Comparison of ENCODE assay signal across 1 cellular context in the genomic region with DNA sequence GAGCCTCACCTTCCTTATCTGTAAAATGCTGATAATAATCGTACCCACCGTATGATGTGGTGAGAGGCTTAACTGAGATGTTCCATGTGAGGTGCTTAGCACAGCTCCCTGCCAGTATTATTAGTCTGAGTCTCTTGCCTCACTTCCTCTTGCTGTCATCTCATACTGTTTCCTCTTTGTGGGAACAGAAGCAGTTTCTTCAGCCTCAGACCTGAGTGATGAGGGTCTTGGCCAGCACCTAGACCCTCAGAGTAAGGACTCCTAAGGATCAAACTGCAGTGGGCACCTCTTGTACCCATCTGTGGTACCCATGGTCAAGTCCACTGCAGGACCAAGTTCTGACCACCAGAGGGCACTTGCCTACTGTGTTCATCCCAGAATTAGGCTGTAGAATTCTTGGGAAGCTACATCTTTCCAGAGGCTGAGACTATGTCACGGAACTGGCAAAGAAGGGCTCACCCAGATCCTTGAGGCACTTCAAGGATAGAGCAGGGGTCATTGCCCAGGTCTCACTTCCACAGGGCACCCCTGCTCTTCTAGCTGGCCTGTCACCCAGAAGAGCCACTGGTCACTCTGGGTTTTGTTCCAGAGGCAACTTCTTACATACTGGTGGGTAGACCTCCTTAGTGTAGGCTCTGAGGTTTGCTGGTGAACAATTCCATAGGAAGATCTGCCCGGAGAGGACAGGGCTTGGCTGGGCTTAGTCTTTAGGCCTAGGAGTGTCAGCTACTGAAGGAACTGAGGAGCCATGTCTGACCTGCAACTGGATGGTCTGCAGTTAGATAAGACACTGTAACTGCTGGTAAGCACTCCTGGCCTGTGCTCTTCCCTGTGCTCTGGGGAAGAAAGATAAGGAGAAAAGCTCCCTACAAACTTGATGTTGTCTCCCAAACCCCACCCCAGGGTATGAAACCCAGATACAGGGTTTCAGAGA.
TF ChIP-seq lines count a peak whose summit lies in the region.

No MANE protein-coding gene starts in this region.

TF ChIP-seq in HepG2, 621 proteins besides CTCF, POLR2A, EP300 and RAD21 (continued from another document and continues in another):
- TF ChIP-seq, protein P1, sequence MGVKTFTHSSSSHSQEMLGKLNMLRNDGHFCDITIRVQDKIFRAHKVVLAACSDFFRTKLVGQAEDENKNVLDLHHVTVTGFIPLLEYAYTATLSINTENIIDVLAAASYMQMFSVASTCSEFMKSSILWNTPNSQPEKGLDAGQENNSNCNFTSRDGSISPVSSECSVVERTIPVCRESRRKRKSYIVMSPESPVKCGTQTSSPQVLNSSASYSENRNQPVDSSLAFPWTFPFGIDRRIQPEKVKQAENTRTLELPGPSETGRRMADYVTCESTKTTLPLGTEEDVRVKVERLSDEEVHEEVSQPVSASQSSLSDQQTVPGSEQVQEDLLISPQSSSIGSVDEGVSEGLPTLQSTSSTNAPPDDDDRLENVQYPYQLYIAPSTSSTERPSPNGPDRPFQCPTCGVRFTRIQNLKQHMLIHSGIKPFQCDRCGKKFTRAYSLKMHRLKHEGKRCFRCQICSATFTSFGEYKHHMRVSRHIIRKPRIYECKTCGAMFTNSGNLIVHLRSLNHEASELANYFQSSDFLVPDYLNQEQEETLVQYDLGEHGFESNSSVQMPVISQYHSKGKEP (CRISPR knock-in tag; IDR thresholded peaks at IDR 0.05): 0 out of 2 replicates have a peak, but pooled peaks have one; percentile 40
- TF ChIP-seq, protein P2, sequence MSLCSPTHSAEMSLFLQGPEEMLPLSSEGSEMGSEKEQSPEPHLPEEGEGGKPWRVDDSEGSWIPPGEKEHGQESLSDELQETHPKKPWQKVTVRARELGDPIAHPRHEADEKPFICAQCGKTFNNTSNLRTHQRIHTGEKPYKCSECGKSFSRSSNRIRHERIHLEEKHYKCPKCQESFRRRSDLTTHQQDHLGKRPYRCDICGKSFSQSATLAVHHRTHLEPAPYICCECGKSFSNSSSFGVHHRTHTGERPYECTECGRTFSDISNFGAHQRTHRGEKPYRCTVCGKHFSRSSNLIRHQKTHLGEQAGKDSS (CRISPR knock-in tag; IDR thresholded peaks at IDR 0.05; ENCODE audit: borderline replicate concordance, low read depth): peak; percentile 54; the same call in 1 of the 2 replicates
- TF ChIP-seq, protein P3, sequence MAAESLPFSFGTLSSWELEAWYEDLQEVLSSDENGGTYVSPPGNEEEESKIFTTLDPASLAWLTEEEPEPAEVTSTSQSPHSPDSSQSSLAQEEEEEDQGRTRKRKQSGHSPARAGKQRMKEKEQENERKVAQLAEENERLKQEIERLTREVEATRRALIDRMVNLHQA (CRISPR knock-in tag; IDR thresholded peaks at IDR 0.05): no peak
- TF ChIP-seq, protein P4, sequence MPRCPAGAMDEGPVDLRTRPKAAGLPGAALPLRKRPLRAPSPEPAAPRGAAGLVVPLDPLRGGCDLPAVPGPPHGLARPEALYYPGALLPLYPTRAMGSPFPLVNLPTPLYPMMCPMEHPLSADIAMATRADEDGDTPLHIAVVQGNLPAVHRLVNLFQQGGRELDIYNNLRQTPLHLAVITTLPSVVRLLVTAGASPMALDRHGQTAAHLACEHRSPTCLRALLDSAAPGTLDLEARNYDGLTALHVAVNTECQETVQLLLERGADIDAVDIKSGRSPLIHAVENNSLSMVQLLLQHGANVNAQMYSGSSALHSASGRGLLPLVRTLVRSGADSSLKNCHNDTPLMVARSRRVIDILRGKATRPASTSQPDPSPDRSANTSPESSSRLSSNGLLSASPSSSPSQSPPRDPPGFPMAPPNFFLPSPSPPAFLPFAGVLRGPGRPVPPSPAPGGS (CRISPR knock-in tag; IDR thresholded peaks at IDR 0.05): no peak; the same call in 1 of the 2 replicates
- TF ChIP-seq TRIM22 (IDR thresholded peaks at IDR 0.05) (no peak), SNRNP70 (IDR thresholded peaks at IDR 0.05; ENCODE audit: low read depth, low read length) (no peak), ARID5B (CRISPR knock-in tag; IDR thresholded peaks at IDR 0.05) (0 out of 2 replicates have a peak, but pooled peaks have one; percentile 25), THYN1 (CRISPR knock-in tag; IDR thresholded peaks at IDR 0.05; ENCODE audit: borderline replicate concordance, low read depth) (no peak), HIC2 (CRISPR knock-in tag; IDR thresholded peaks at IDR 0.05; ENCODE audit: low read depth) (no peak), AKAP8 (CRISPR knock-in tag; IDR thresholded peaks at IDR 0.05) (no peak), ZNF543 (CRISPR knock-in tag; IDR thresholded peaks at IDR 0.05) (no peak), LCORL (IDR thresholded peaks at IDR 0.05) (no peak), LCORL (CRISPR knock-in tag; IDR thresholded peaks at IDR 0.05) (peak; percentile 0; the same call in 1 of the 2 replicates), ZNF782 (CRISPR knock-in tag; IDR thresholded peaks at IDR 0.05; ENCODE audit: borderline replicate concordance) (0 out of 2 replicates have a peak, but pooled peaks have one; percentile 47), EED (CRISPR knock-in tag; IDR thresholded peaks at IDR 0.05) (no peak), ZNF775 (CRISPR knock-in tag; IDR thresholded peaks at IDR 0.05; ENCODE audit: borderline replicate concordance) (0 out of 2 replicates have a peak, but pooled peaks have one; percentile 32), ZNF432 (CRISPR knock-in tag; IDR thresholded peaks at IDR 0.05; ENCODE audit: borderline replicate concordance) (no peak), ZNF547 (CRISPR knock-in tag; IDR thresholded peaks at IDR 0.05) (peak; percentile 67; the same call in 1 of the 2 replicates), NKX3-1 (CRISPR knock-in tag; IDR thresholded peaks at IDR 0.05) (no peak), ZIK1 (CRISPR knock-in tag; IDR thresholded peaks at IDR 0.05; ENCODE audit: borderline replicate concordance, low read depth) (no peak), ZNF709 (CRISPR knock-in tag; IDR thresholded peaks at IDR 0.05) (no peak), CSRNP2 (CRISPR knock-in tag; conservative IDR thresholded peaks at IDR 0.05; ENCODE audit: low read depth) (0 out of 2 replicates have a peak, but pooled peaks have one; percentile 22), IKZF5 (CRISPR knock-in tag; IDR thresholded peaks at IDR 0.05) (peak; percentile 74; the same call in 1 of the 2 replicates), MEIS2 (CRISPR knock-in tag; IDR thresholded peaks at IDR 0.05) (no peak), AGO2 (optimal IDR thresholded peaks at IDR 0.05; ENCODE audit: low read depth, low read length) (no peak), ZNF776 (CRISPR knock-in tag; IDR thresholded peaks at IDR 0.05) (peak; percentile 36; the same call in 1 of the 2 replicates), PCBP2 (optimal IDR thresholded peaks at IDR 0.05; ENCODE audit: low read depth, low read length, poor library complexity, severe bottlenecking) (no peak), NR2F2 (IDR thresholded peaks at IDR 0.05; ENCODE audit: borderline replicate concordance, low read depth) (no peak)
- TF ChIP-seq, protein P5, sequence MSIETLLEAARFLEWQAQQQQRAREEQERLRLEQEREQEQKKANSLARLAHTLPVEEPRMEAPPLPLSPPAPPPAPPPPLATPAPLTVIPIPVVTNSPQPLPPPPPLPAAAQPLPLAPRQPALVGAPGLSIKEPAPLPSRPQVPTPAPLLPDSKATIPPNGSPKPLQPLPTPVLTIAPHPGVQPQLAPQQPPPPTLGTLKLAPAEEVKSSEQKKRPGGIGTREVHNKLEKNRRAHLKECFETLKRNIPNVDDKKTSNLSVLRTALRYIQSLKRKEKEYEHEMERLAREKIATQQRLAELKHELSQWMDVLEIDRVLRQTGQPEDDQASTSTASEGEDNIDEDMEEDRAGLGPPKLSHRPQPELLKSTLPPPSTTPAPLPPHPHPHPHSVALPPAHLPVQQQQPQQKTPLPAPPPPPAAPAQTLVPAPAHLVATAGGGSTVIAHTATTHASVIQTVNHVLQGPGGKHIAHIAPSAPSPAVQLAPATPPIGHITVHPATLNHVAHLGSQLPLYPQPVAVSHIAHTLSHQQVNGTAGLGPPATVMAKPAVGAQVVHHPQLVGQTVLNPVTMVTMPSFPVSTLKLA (IDR thresholded peaks at IDR 0.05): no peak
- TF ChIP-seq, protein P6, sequence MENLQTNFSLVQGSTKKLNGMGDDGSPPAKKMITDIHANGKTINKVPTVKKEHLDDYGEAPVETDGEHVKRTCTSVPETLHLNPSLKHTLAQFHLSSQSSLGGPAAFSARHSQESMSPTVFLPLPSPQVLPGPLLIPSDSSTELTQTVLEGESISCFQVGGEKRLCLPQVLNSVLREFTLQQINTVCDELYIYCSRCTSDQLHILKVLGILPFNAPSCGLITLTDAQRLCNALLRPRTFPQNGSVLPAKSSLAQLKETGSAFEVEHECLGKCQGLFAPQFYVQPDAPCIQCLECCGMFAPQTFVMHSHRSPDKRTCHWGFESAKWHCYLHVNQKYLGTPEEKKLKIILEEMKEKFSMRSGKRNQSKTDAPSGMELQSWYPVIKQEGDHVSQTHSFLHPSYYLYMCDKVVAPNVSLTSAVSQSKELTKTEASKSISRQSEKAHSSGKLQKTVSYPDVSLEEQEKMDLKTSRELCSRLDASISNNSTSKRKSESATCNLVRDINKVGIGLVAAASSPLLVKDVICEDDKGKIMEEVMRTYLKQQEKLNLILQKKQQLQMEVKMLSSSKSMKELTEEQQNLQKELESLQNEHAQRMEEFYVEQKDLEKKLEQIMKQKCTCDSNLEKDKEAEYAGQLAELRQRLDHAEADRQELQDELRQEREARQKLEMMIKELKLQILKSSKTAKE (CRISPR knock-in tag; IDR thresholded peaks at IDR 0.05; ENCODE audit: borderline replicate concordance): no peak
- TF ChIP-seq, protein P7, sequence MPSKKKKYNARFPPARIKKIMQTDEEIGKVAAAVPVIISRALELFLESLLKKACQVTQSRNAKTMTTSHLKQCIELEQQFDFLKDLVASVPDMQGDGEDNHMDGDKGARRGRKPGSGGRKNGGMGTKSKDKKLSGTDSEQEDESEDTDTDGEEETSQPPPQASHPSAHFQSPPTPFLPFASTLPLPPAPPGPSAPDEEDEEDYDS (CRISPR knock-in tag; IDR thresholded peaks at IDR 0.05): no peak
